Comparison of ENCODE assay signal across 1 cellular context in genomic region chrX:11789809-11790208, GRCh38.
A peak's percentile ranks its signal among the peaks of the same experiment; 100 is the strongest.
TF ChIP-seq lines count a peak whose summit lies in the region.

No MANE protein-coding gene starts in this region.

TF ChIP-seq in GM12878, 131 proteins besides CTCF, POLR2A, EP300 and RAD21 (continued from another document and continues in another):
- TF ChIP-seq USF1 (IDR thresholded peaks at IDR 0.05; ENCODE audit: borderline replicate concordance, extremely low read length, insufficient read depth, low read depth, low read length) (no peak), BCL3 (IDR thresholded peaks at IDR 0.05; ENCODE audit: borderline replicate concordance, insufficient read depth, low read depth, low read length, poor library complexity, severe bottlenecking) (no peak), EZH2 (IDR thresholded peaks at IDR 0.05; ENCODE audit: borderline replicate concordance, control insufficient read depth, low read depth, low read length) (no peak), HDGF (IDR thresholded peaks at IDR 0.05) (no peak), RELB (IDR thresholded peaks at IDR 0.05; ENCODE audit: low read depth) (peak; percentile 73), TBL1XR1 (IDR thresholded peaks at IDR 0.05; ENCODE audit: low read depth, low read length) (no peak), RFX5 (IDR thresholded peaks at IDR 0.05; ENCODE audit: low read depth, low read length) (no peak), NFIC (IDR thresholded peaks at IDR 0.05; ENCODE audit: low read depth, low read length) (peak; percentile 62; the same call in 1 of the 2 replicates), MAX (IDR thresholded peaks at IDR 0.05; ENCODE audit: low read depth, low read length) (no peak), BACH1 (IDR thresholded peaks at IDR 0.05; ENCODE audit: borderline replicate concordance) (peak; percentile 83; the same call in 1 of the 2 replicates), MTA3 (IDR thresholded peaks at IDR 0.05; ENCODE audit: borderline replicate concordance, low read length) (no peak), CEBPZ (IDR thresholded peaks at IDR 0.05; ENCODE audit: low read depth, low read length) (no peak), SMAD1 (IDR thresholded peaks at IDR 0.05; ENCODE audit: low read depth, partially characterized antibody) (peak; percentile 51), BCL11A (IDR thresholded peaks at IDR 0.05; ENCODE audit: low read depth, low read length) (peak; percentile 92), SMARCA5 (IDR thresholded peaks at IDR 0.05) (no peak), BCLAF1 (IDR thresholded peaks at IDR 0.05) (no peak), ETV6 (conservative IDR thresholded peaks at IDR 0.05 in 1 of 2, IDR thresholded peaks at IDR 0.05 in 1 of 2; ENCODE audit: borderline replicate concordance in 1 of 2, low read depth in 1 of 2) (no peak), ZBTB11 (CRISPR knock-in tag; IDR thresholded peaks at IDR 0.05) (no peak), CBX3 (IDR thresholded peaks at IDR 0.05; ENCODE audit: borderline replicate concordance, low read depth) (no peak), CREB1 (IDR thresholded peaks at IDR 0.05; ENCODE audit: low read depth) (no peak), NR2C2 (IDR thresholded peaks at IDR 0.05; ENCODE audit: borderline replicate concordance, control insufficient read depth, insufficient read length, low read depth) (no peak), USF2 (IDR thresholded peaks at IDR 0.05; ENCODE audit: borderline replicate concordance, low read depth, low read length) (no peak), PBX3 (IDR thresholded peaks at IDR 0.05; ENCODE audit: insufficient replicate concordance, low read depth, low read length) (no peak), ZNF687 (IDR thresholded peaks at IDR 0.05) (peak; percentile 50; the same call in 1 of the 2 replicates), HSF1 (IDR thresholded peaks at IDR 0.05; ENCODE audit: low read depth, low read length) (no peak), ASH2L (IDR thresholded peaks at IDR 0.05; ENCODE audit: borderline replicate concordance, low read depth) (no peak), YY1 (IDR thresholded peaks at IDR 0.05; ENCODE audit: low read depth, low read length) (no peak), KDM1A (IDR thresholded peaks at IDR 0.05; ENCODE audit: borderline replicate concordance) (no peak), SUPT20H (IDR thresholded peaks at IDR 0.05; ENCODE audit: borderline replicate concordance, control insufficient read depth, low read depth, low read length) (no peak), ZSCAN29 (IDR thresholded peaks at IDR 0.05) (no peak), ZNF622 (IDR thresholded peaks at IDR 0.05) (no peak), STAT1 (conservative IDR thresholded peaks at IDR 0.05) (no peak), ATF7 (IDR thresholded peaks at IDR 0.05; ENCODE audit: low read depth) (peak; percentile 72; the same call in 1 of the 2 replicates), NFXL1 (IDR thresholded peaks at IDR 0.05; ENCODE audit: borderline replicate concordance) (no peak), SREBF2 (IDR thresholded peaks at IDR 0.05; ENCODE audit: low read length) (no peak), SRF (IDR thresholded peaks at IDR 0.05; ENCODE audit: low read depth in 2 of 2, low read length in 2 of 2) (no peak)
